10 cellular contexts compared by ENCODE assay signal in the genomic region with DNA sequence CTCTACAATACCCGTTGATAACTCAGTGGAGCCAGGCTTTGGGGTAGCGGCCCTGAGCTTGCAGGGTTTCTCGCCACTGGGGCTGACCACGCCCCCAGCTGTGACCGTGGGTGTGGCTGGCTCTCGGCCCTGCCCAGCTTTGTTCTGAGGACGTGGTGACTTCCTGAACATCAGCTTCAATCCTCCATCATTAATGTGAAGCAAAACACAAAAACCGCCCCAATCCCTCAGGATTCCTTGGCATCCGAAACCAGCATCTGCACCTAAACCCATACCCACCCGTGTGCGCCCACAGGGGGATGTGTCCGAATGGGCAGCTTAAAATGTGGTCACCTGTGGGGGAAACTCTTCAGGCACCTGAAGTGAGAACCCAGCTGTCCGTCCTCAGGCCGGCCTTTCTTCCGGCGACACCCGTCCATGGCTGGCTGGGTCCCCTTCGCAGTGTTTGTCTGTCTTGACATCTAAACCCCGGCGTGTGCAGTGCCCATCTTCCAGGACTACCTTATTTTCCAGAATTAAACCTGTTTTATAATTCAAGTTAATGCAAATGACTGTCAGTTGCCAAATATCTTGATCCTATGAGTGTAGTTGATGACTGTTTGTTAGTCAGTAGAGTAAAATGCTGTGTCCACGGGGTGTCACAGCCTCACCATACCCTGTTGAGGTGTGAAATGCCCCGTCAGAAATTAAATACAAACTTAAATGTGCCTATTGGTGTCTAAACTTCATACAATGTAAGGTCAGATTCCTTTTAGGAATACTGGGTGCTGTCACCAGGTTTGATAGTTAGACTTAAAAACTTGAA. TPM values are rescaled to one million over a fixed set of nuclear protein-coding genes. Genes with fewer than 3 reads are reported as not detected.
DNase-seq lines count a peak whose midpoint lies in the region; ATAC-seq, FAIRE-seq and TF ChIP-seq lines count a peak whose summit lies in the region.
"Had no signal": no experiment of that assay in that cellular context is flagged by ENCODE, and none has a peak within 500 bp of the region (broad histone marks: within the 10 kb centered on the region; RNA-seq: fewer than 3 reads in every experiment).

No MANE protein-coding gene starts in this region.

- ATAC-seq in activated T-cell treated with anti-CD3 and anti-CD28 coated beads, Interleukin-2, amount 50 U/mL, for 72 hours (replicated peaks in 1 of 2), result no peak
- no peak for ATAC-seq in activated T-cell treated with anti-CD3 and anti-CD28 coated beads, Interleukin-2, amount 50 U/mL, for 4 hours

- intact Hi-C loops in endothelial cell of umbilical vein (cut with micrococcal nuclease), result no loop called here

- H3K27ac Mint-ChIP-seq in activated T-cell treated with anti-CD3 and anti-CD28 coated beads, Interleukin-2, amount 50 U/mL, for 72 hours, result peak overlapping the region; percentile 38

- H3K9me3 ChIP-seq in endothelial cell of umbilical vein (replicated peaks; ENCODE audit: control insufficient read depth, insufficient read depth, low read length), result no peaks in the 10 kb centered on the region

- no peak for DNase-seq in activated T-cell treated with anti-CD3 and anti-CD28 coated beads, Interleukin-2, amount 50 U/mL, for 72 hours
- no peak for DNase-seq in activated T-cell treated with anti-CD3 and anti-CD28 coated beads, Interleukin-2, amount 50 U/mL, for 4 hours
- DNase-seq in NCI-H69 (lab: John Stamatoyannopoulos, UW) (peak; percentile 3), endothelial cell of umbilical vein (ENCODE audit: low read depth, low spot score) (no peak), NCI-H187 (lab: John Stamatoyannopoulos, UW) (no peak), NCI-H146 (lab: John Stamatoyannopoulos, UW) (no peak), G401 (ENCODE audit: low spot score) (no peak)
- peak; percentile 27 for DNase-seq in stimulated activated CD8-positive, alpha-beta memory T cell treated with anti-CD3 and anti-CD28 coated beads, Interleukin-4, amount 100 ng/mL, for 48 hours
- DNase-seq: RPMI8226 had no signal

- H3K36me3 ChIP-seq in endothelial cell of umbilical vein (ENCODE audit: control insufficient read depth in 2 of 2, extremely low read depth in 1 of 2, insufficient read depth in 2 of 2, low read length in 2 of 2), result peaks cover 22 to 55% of the 10 kb centered on the region in 2 experiments

- H3K4me1 Mint-ChIP-seq in activated T-cell treated with anti-CD3 and anti-CD28 coated beads, Interleukin-2, amount 50 U/mL, for 72 hours (ENCODE audit: low read depth), result no peaks in the 10 kb centered on the region
- no peaks in the 10 kb centered on the region for H3K4me1 Mint-ChIP-seq in activated T-cell treated with anti-CD3 and anti-CD28 coated beads, Interleukin-2, amount 50 U/mL, for 4 hours (ENCODE audit: low read depth)

- H3K4me1 ChIP-seq in endothelial cell of umbilical vein (ENCODE audit: control insufficient read depth, extremely low read depth, insufficient read depth, low read length), result no peaks in the 10 kb centered on the region

- no peak overlapping the region for H3K4me3 ChIP-seq in endothelial cell of umbilical vein (replicated peaks in 1 of 3; ENCODE audit: insufficient read depth in 1 of 3, low read depth in 1 of 3, low read length in 3 of 3)

- peaks cover 3 to 27% of the 10 kb centered on the region in 2 donors for H3K36me3 Mint-ChIP-seq in activated T-cell treated with anti-CD3 and anti-CD28 coated beads, Interleukin-2, amount 50 U/mL, for 72 hours (ENCODE audit: insufficient read depth in 2 of 2)
- H3K36me3 Mint-ChIP-seq in activated T-cell treated with anti-CD3 and anti-CD28 coated beads, Interleukin-2, amount 50 U/mL, for 4 hours (ENCODE audit: insufficient read depth), result peaks cover 26% of the 10 kb centered on the region

- H3K9ac ChIP-seq in endothelial cell of umbilical vein (replicated peaks; ENCODE audit: extremely low read depth, insufficient read depth, low read length), result no peak overlapping the region

- no TSS peak for BruUV-seq in endothelial cell of umbilical vein (replicated peaks; lab: Mats Ljungman, UMichigan)

- no peak for TF ChIP-seq POLR2A in endothelial cell of umbilical vein (IDR thresholded peaks at IDR 0.05; ENCODE audit: low read depth, low read length)

- H3K27me3 ChIP-seq in endothelial cell of umbilical vein (ENCODE audit: control insufficient read depth in 2 of 2, insufficient read depth in 2 of 2, low read length in 2 of 2), result no peaks in the 10 kb centered on the region

- no peaks in the 10 kb centered on the region for H3K79me2 ChIP-seq in endothelial cell of umbilical vein (ENCODE audit: control insufficient read depth, insufficient read depth, low read length)

- H3K9me3 Mint-ChIP-seq in activated T-cell treated with anti-CD3 and anti-CD28 coated beads, Interleukin-2, amount 50 U/mL, for 72 hours, result no peaks in the 10 kb centered on the region
- no peaks in the 10 kb centered on the region for H3K9me3 Mint-ChIP-seq in activated T-cell treated with anti-CD3 and anti-CD28 coated beads, Interleukin-2, amount 50 U/mL, for 4 hours

- H3K9me1 ChIP-seq in endothelial cell of umbilical vein (replicated peaks; ENCODE audit: control insufficient read depth, extremely low read depth, insufficient read depth, low read length), result no peaks in the 10 kb centered on the region

- H4K20me1 ChIP-seq in endothelial cell of umbilical vein (replicated peaks; ENCODE audit: control insufficient read depth, extremely low read depth, insufficient read depth, low read length), result no peaks in the 10 kb centered on the region

- no peak overlapping the region for H3K4me2 ChIP-seq in endothelial cell of umbilical vein (ENCODE audit: insufficient read depth, low read length)

- no peak overlapping the region for H3K27ac ChIP-seq in endothelial cell of umbilical vein (ENCODE audit: insufficient read depth, low read depth, low read length)

- CTCF ChIA-PET in endothelial cell of umbilical vein (lab: Charles Lee), result interaction anchor here (0.6 kb wide), 1 partner anchor 169 kb away, joined by 3 read pairs; no protein-coding TSS in a partner anchor

- in situ Hi-C loops in G401 (cut with HindIII; ENCODE audit: low sequenced_read_pairs), result no loop called here

- peak; percentile 59 for FAIRE-seq in endothelial cell of umbilical vein (lab: Jason Lieb, UNC)
- FAIRE-seq: urothelium cell line had no signal

- H2AFZ ChIP-seq in endothelial cell of umbilical vein (ENCODE audit: low read depth, low read length), result no peak overlapping the region

- POLR2A ChIA-PET in endothelial cell of umbilical vein (lab: Charles Lee), result no interaction called here

- dilution Hi-C loops in endothelial cell of umbilical vein (cut with MboI; ENCODE audit: extremely low pct_ligation_motif_present, low sequenced_read_pairs), result no loop called here

- H3K27me3 Mint-ChIP-seq in activated T-cell treated with anti-CD3 and anti-CD28 coated beads, Interleukin-2, amount 50 U/mL, for 72 hours (ENCODE audit: low read depth), result no peaks in the 10 kb centered on the region
- no peaks in the 10 kb centered on the region for H3K27me3 Mint-ChIP-seq in activated T-cell treated with anti-CD3 and anti-CD28 coated beads, Interleukin-2, amount 50 U/mL, for 4 hours (ENCODE audit: low read depth)

- H3K4me3 Mint-ChIP-seq in activated T-cell treated with anti-CD3 and anti-CD28 coated beads, Interleukin-2, amount 50 U/mL, for 72 hours, result no peak overlapping the region
- H3K4me3 Mint-ChIP-seq in activated T-cell treated with anti-CD3 and anti-CD28 coated beads, Interleukin-2, amount 50 U/mL, for 4 hours, result no peak overlapping the region

- TF ChIP-seq CTCF in endothelial cell of umbilical vein (IDR thresholded peaks at IDR 0.05; ENCODE audit: extremely low read depth in 1 of 2, insufficient read depth in 1 of 2, low read depth in 1 of 2, low read length in 2 of 2), result no peak

TF ChIP-seq in endothelial cell of umbilical vein, 7 proteins besides CTCF, POLR2A, EP300 and RAD21:
- no peak for TF ChIP-seq FOS (IDR thresholded peaks at IDR 0.05; ENCODE audit: borderline replicate concordance, insufficient read depth, low read length)
- no peak for TF ChIP-seq POLR2AphosphoS5 (IDR thresholded peaks at IDR 0.05; ENCODE audit: insufficient read depth, low read depth, low read length)
- TF ChIP-seq, protein P1, sequence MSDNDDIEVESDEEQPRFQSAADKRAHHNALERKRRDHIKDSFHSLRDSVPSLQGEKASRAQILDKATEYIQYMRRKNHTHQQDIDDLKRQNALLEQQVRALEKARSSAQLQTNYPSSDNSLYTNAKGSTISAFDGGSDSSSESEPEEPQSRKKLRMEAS (IDR thresholded peaks at IDR 0.05; ENCODE audit: insufficient read depth, insufficient read length), result no peak
- TF ChIP-seq JUN (IDR thresholded peaks at IDR 0.05; ENCODE audit: borderline replicate concordance, insufficient read depth, insufficient read length, low read depth), result no peak
- TF ChIP-seq GATA2 (IDR thresholded peaks at IDR 0.05; ENCODE audit: insufficient read depth, insufficient read length, low read depth, low read length), result no peak
- TF ChIP-seq EZH2 (IDR thresholded peaks at IDR 0.05; ENCODE audit: borderline replicate concordance, low read depth, low read length, severe bottlenecking), result no peak
- TF ChIP-seq MYC (IDR thresholded peaks at IDR 0.05; ENCODE audit: low read depth, low read length), result no peak

RNA-seq across cellular contexts. Expression of a gene that starts 27.3 kb away (rescaled TPM):
- total RNA-seq in activated T-cell treated with anti-CD3 and anti-CD28 coated beads, Interleukin-2, amount 50 U/mL, for 72 hours, result 10 to 100 TPM; 40.8 to 57.4 TPM
- total RNA-seq in activated T-cell treated with anti-CD3 and anti-CD28 coated beads, Interleukin-2, amount 50 U/mL, for 4 hours, result 10 to 100 TPM; 58.1 to 62.5 (median 59.8) TPM
- 27.3 and 30.3 TPM in 2 replicates for total RNA-seq in endothelial cell of umbilical vein
- 22.8 and 23.5 TPM in 2 replicates for polyA plus RNA-seq in endothelial cell of umbilical vein
- polyA plus RNA-seq in endothelial cell of umbilical vein (2011; cell fraction: cytosol; rRNA removed), result 13.5 and 17.8 TPM in 2 replicates
- 27.8 and 28.5 TPM in 2 replicates for polyA plus RNA-seq in endothelial cell of umbilical vein (2011; cell fraction: nucleus; rRNA removed)
- polyA plus RNA-seq in endothelial cell of umbilical vein (2012), result 14.1 and 17.7 TPM in 2 replicates
- polyA minus RNA-seq in endothelial cell of umbilical vein, result 9.7 and 11.4 TPM in 2 replicates
- polyA minus RNA-seq in endothelial cell of umbilical vein (2011; cell fraction: cytosol; rRNA and poly(A)+ RNA removed), result 11.0 TPM
- 7.0 and 23.4 TPM in 2 replicates for polyA minus RNA-seq in endothelial cell of umbilical vein (2011; cell fraction: nucleus; rRNA and poly(A)+ RNA removed)
- 32.5 and 38.1 TPM in 2 replicates for total RNA-seq in G401 (2014; rRNA removed; shearing (Covaris generic))

Comparison
In these comparisons a context has a peak if more than half of its experiments do, and no peak if none do; other contexts are left out.
1. DNase-seq: peak in NCI-H69 (single experiment) and stimulated activated CD8-positive, alpha-beta memory T cell treated with anti-CD3 and anti-CD28 coated beads, Interleukin-4, amount 100 ng/mL, for 48 hours (single experiment); none in activated T-cell treated with anti-CD3 and anti-CD28 coated beads, Interleukin-2, amount 50 U/mL, for 72 hours (0 of 2), activated T-cell treated with anti-CD3 and anti-CD28 coated beads, Interleukin-2, amount 50 U/mL, for 4 hours (single experiment), endothelial cell of umbilical vein (single experiment), NCI-H187 (0 of 2), NCI-H146 (single experiment) and G401 (single experiment).